11 cellular contexts compared by ENCODE assay signal in genomic region chr5:139141841-139142240, GRCh38. TPM values are rescaled to one million over a fixed set of nuclear protein-coding genes. Genes with fewer than 3 reads are reported as not detected.
A peak's percentile ranks its signal among the peaks of the same experiment; 100 is the strongest.
DNase-seq lines count a peak whose midpoint lies in the region; ATAC-seq and TF ChIP-seq lines count a peak whose summit lies in the region.
"Had no signal": no experiment of that assay in that cellular context is flagged by ENCODE, and none has a peak within 500 bp of the region (broad histone marks: within the 10 kb centered on the region; RNA-seq: fewer than 3 reads in every experiment).

No MANE protein-coding gene starts in this region.

- no peaks in the 10 kb centered on the region for H3K27me3 Mint-ChIP-seq in HFFc6 (ENCODE audit: insufficient read depth)
- H3K27me3 Mint-ChIP-seq in MCF 10A (ENCODE audit: insufficient read depth, unreplicated experiment), result no peaks in the 10 kb centered on the region

- H3K36me3 Mint-ChIP-seq in HFFc6 (ENCODE audit: low read depth) (no peaks in the 10 kb centered on the region), MCF 10A (ENCODE audit: insufficient read depth, unreplicated experiment) (no peaks in the 10 kb centered on the region)

- intact Hi-C loops in MCF 10A (cut with micrococcal nuclease), result no loop called here

- H3K4me3 Mint-ChIP-seq in HFFc6 (no peak overlapping the region; the same call in 1 of the 2 replicates), MCF 10A (ENCODE audit: unreplicated experiment) (no peak overlapping the region)

- ATAC-seq in GM18517 (IDR thresholded peaks at IDR 0.05; ENCODE audit: unreplicated experiment), result no peak

- POLR2A ChIA-PET in MCF 10A (lab: Yijun Ruan, JAX), result no interaction called here

- H3K27ac Mint-ChIP-seq in HFFc6, result peak overlapping the region; percentile 56
- H3K27ac Mint-ChIP-seq in MCF 10A (ENCODE audit: low read depth, unreplicated experiment), result no peak overlapping the region

- TF ChIP-seq CTCF in HFFc6 (IDR thresholded peaks at IDR 0.05), result no peak
- TF ChIP-seq CTCF in MCF 10A (IDR thresholded peaks at IDR 0.05; ENCODE audit: unreplicated experiment), result no peak
- TF ChIP-seq CTCF in retinal pigment epithelial cell (conservative IDR thresholded peaks at IDR 0.05; ENCODE audit: low read depth, low read length), result no peak

- DNase-seq in HFFc6 (peak; percentile 49), MCF 10A (ENCODE audit: unreplicated experiment) (peak; percentile 71), kidney glomerular epithelial cell (lab: John Stamatoyannopoulos, UW) (peak; percentile 11), retinal pigment epithelial cell (ENCODE audit: low read depth) (peak; percentile 43), OCI-M1 (lab: John Stamatoyannopoulos, UW) (no peak)
- DNase-seq in stimulated activated CD8-positive, alpha-beta memory T cell treated with anti-CD3 and anti-CD28 coated beads, Interleukin-4, amount 100 ng/mL, for 48 hours, result no peak
- DNase-seq in activated CD4-positive, alpha-beta T cell treated with anti-CD3 and anti-CD28 coated beads for 4 hours, result no peak
- DNase-seq: activated CD4-positive, alpha-beta T cell treated with anti-CD3 and anti-CD28 coated beads, Interleukin-2, amount 50 U/mL, for 48 hours; cortex of kidney; islet precursor cell had no signal

- H3K9me3 Mint-ChIP-seq in HFFc6 (no peaks in the 10 kb centered on the region), MCF 10A (ENCODE audit: unreplicated experiment) (no peaks in the 10 kb centered on the region)

- H3K4me1 Mint-ChIP-seq in HFFc6 (ENCODE audit: low read depth) (peaks cover 62% of the 10 kb centered on the region), MCF 10A (ENCODE audit: insufficient read depth, unreplicated experiment) (peaks cover 24% of the 10 kb centered on the region)

- CTCF ChIA-PET in MCF 10A (lab: Yijun Ruan, JAX), result interaction anchor here (0.7 to 1.2 kb wide), 2 partner anchors 349 to 376 kb away, joined by 3 to 6 read pairs; no protein-coding TSS in a partner anchor

- no peak overlapping the region for H3K4me3 ChIP-seq in retinal pigment epithelial cell (ENCODE audit: low read length)

- no TSS peak for BruUV-seq in MCF 10A (replicated peaks; lab: Mats Ljungman, UMichigan)

RNA-seq across cellular contexts. Expression of gene SIL1, which starts 56.3 kb away (rescaled TPM):
- total RNA-seq in HFFc6 (2021; fragmentation: NEBNext Ultra II Directional; extraction: Animal tissue kit (Norgen Biotek cat#: 25700)), result 10 to 100 TPM; 64.7 to 84.7 (median 78.7) TPM
- 114 and 175 TPM in 2 replicates for total RNA-seq in MCF 10A (2022)

Comparison
In these comparisons a context has a peak if more than half of its experiments do, and no peak if none do; other contexts are left out.
1. DNase-seq: peak in HFFc6 (single experiment), MCF 10A (single experiment), kidney glomerular epithelial cell (single experiment) and retinal pigment epithelial cell (single experiment); none in stimulated activated CD8-positive, alpha-beta memory T cell treated with anti-CD3 and anti-CD28 coated beads, Interleukin-4, amount 100 ng/mL, for 48 hours (single experiment), OCI-M1 (single experiment) and activated CD4-positive, alpha-beta T cell treated with anti-CD3 and anti-CD28 coated beads for 4 hours (0 of 2).